ENCODE assay signal across 15 cellular contexts in the genomic region with DNA sequence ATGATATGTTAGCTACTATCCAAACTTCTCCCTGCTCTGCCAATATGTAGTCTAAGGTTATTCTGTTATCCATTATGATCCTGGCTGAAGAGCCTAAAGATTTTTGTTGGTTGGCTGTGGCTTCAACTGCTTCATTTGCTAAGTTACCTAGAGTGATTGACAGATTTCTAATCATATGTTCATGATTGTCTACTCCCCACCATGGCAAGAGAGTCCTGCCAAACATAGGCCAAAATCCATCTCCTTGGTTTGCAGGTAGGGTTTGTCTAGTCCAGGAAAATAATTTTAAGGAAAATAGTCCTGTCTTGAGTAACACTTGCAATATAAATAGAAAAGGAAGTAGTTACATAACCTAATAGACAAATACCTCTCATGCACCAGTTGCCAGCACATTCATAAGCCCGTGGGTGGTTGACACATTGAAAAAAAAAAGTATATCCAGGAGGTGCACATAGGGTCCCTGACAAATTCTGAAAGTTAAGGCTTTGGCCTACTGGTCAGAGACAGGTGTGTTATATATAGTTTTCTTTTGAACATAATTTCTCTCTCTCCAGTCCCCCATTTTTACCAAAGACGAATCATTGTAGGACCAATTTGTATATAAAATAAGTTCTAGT. TPM values are rescaled to one million over a fixed set of nuclear protein-coding genes. Genes with fewer than 3 reads are reported as not detected.
DNase-seq lines count a peak whose midpoint lies in the region; ATAC-seq, FAIRE-seq and TF ChIP-seq lines count a peak whose summit lies in the region.
"Had no signal": no experiment of that assay in that cellular context is flagged by ENCODE, and none has a peak within 500 bp of the region (broad histone marks: within the 10 kb centered on the region; RNA-seq: fewer than 3 reads in every experiment).

No MANE protein-coding gene starts in this region.

- H3K4me3 ChIP-seq in OCI-LY3 (ENCODE audit: low read length) (peak overlapping the region; percentile 21; the same call in 1 of the 2 replicates), ascending aorta (no peak overlapping the region)
- H3K4me3 ChIP-seq in CD4-positive, alpha-beta memory T cell (ENCODE audit: low read length in 2 of 2), result no peak overlapping the region

- CTCF ChIA-PET in CD4-positive, alpha-beta memory T cell (lab: Charles Lee; ENCODE audit: partially characterized antibody), result no interaction called here

- H3K27me3 ChIP-seq in OCI-LY3 (ENCODE audit: low read depth, low read length), result no peaks in the 10 kb centered on the region
- no peaks in the 10 kb centered on the region for H3K27me3 ChIP-seq in ascending aorta
- no peaks in the 10 kb centered on the region for H3K27me3 ChIP-seq in CD4-positive, alpha-beta memory T cell (ENCODE audit: insufficient read depth, low read length)
- H3K27me3 ChIP-seq: neutrophil had no signal

- ATAC-seq in GM19397 (IDR thresholded peaks at IDR 0.05; ENCODE audit: unreplicated experiment) (peak; percentile 42), HG02885 (IDR thresholded peaks at IDR 0.05; ENCODE audit: poor library complexity, unreplicated experiment) (peak; percentile 61)
- ATAC-seq: HepG2; stimulated activated naive B cell treated with anti-CD40 and anti-IgM and Interleukin-4, amounts not matched to agents 10 μg/mL and 1 μg/mL and 100 μg/mL, for 72 hours had no signal

- FAIRE-seq in GM12891 (lab: Jason Lieb, UNC), result peak; percentile 84
- FAIRE-seq: HepG2 had no signal

- H4K20me1 ChIP-seq in OCI-LY3 (ENCODE audit: insufficient read depth, low read length), result no peaks in the 10 kb centered on the region

- no peak for TF ChIP-seq POLR2A in GM12891 (IDR thresholded peaks at IDR 0.05; ENCODE audit: low read depth, low read length)

- DNase-seq in GM12891 (ENCODE audit: insufficient read length, low spot score), result no peak
- DNase-seq in inferior parietal cortex (ENCODE audit: extremely low spot score), result no peak
- DNase-seq in activated effector memory CD4-positive, alpha-beta T cell treated with Interleukin-2 at 50 U/mL for 16 hours, result no peak
- no peak for DNase-seq in ascending aorta (ENCODE audit: low spot score in 2 of 2)
- DNase-seq in CD4-positive, alpha-beta memory T cell, result no peak
- DNase-seq: activated naive CD4-positive, alpha-beta T cell treated with anti-CD3 and anti-CD28 coated beads for 36 hours; cortex of kidney; GF-D8; stimulated activated naive B cell treated with anti-CD40 and anti-IgM and Interleukin-4, amounts not matched to agents 10 μg/mL and 1 μg/mL and 100 μg/mL, for 72 hours had no signal

- no peak for TF ChIP-seq CTCF in OCI-LY3 (IDR thresholded peaks at IDR 0.05; ENCODE audit: low read depth, low read length)
- no peak for TF ChIP-seq CTCF in ascending aorta (IDR thresholded peaks at IDR 0.05)

- peak overlapping the region in 1 of 7 donors; percentile 32 for H3K27ac Mint-ChIP-seq in CD4-positive, alpha-beta memory T cell
- H3K27ac Mint-ChIP-seq: activated naive CD4-positive, alpha-beta T cell treated with anti-CD3 and anti-CD28 coated beads for 36 hours; stimulated activated naive B cell treated with anti-CD40 and anti-IgM and Interleukin-4, amounts not matched to agents 10 μg/mL and 1 μg/mL and 100 μg/mL, for 72 hours had no signal

- H3K9me3 Mint-ChIP-seq in CD4-positive, alpha-beta memory T cell, result peaks cover 0 to 3% (median 0%) of the 10 kb centered on the region in 8 donors

- intact Hi-C loops in ascending aorta (cut with DNase I), result no loop called here
- intact Hi-C loops in CD4-positive, alpha-beta memory T cell (cut with micrococcal nuclease), result no loop called here

- H3K9ac ChIP-seq in OCI-LY3 (ENCODE audit: low read length), result peak overlapping the region; percentile 48; the same call in 1 of the 2 replicates

- peaks cover 2 to 11% (median 6%) of the 10 kb centered on the region in 4 donors for H3K4me1 Mint-ChIP-seq in CD4-positive, alpha-beta memory T cell
- H3K4me1 Mint-ChIP-seq: stimulated activated naive B cell treated with anti-CD40 and anti-IgM and Interleukin-4, amounts not matched to agents 10 μg/mL and 1 μg/mL and 100 μg/mL, for 72 hours had no signal

- H3K36me3 ChIP-seq in OCI-LY3 (replicated peaks; ENCODE audit: low read depth, low read length), result peaks cover 18% of the 10 kb centered on the region
- no peaks in the 10 kb centered on the region for H3K36me3 ChIP-seq in ascending aorta
- no peaks in the 10 kb centered on the region for H3K36me3 ChIP-seq in CD4-positive, alpha-beta memory T cell (ENCODE audit: insufficient read depth, low read length)
- H3K36me3 ChIP-seq: neutrophil had no signal

- H3K36me3 Mint-ChIP-seq in CD4-positive, alpha-beta memory T cell, result peaks cover 0 to 5% of the 10 kb centered on the region in 2 donors
- H3K36me3 Mint-ChIP-seq: stimulated activated naive B cell treated with anti-CD40 and anti-IgM and Interleukin-4, amounts not matched to agents 10 μg/mL and 1 μg/mL and 100 μg/mL, for 72 hours had no signal

- H3K4me2 ChIP-seq in OCI-LY3 (ENCODE audit: low read length), result peak overlapping the region; percentile 51; the same call in 1 of the 2 replicates

- peaks cover 0 to 1% of the 10 kb centered on the region in 2 donors for H3K27me3 Mint-ChIP-seq in CD4-positive, alpha-beta memory T cell

- POLR2A ChIA-PET in CD4-positive, alpha-beta memory T cell (lab: Charles Lee; ENCODE audit: partially characterized antibody), result no interaction called here

- peaks cover 6% of the 10 kb centered on the region for H3K9me3 ChIP-seq in OCI-LY3 (ENCODE audit: insufficient read depth, low read length)
- no peaks in the 10 kb centered on the region for H3K9me3 ChIP-seq in ascending aorta
- no peaks in the 10 kb centered on the region for H3K9me3 ChIP-seq in CD4-positive, alpha-beta memory T cell (ENCODE audit: control insufficient read depth in 1 of 2, low read length in 2 of 2)
- H3K9me3 ChIP-seq: neutrophil had no signal

- H2AFZ ChIP-seq in OCI-LY3 (ENCODE audit: low read depth, low read length), result 0 out of 2 replicates have a peak overlapping the region, but pooled peaks have one; percentile 2

- H3K79me2 ChIP-seq in OCI-LY3 (ENCODE audit: low read length), result no peaks in the 10 kb centered on the region

- no peak overlapping the region for H3K4me3 Mint-ChIP-seq in CD4-positive, alpha-beta memory T cell
- H3K4me3 Mint-ChIP-seq: activated naive CD4-positive, alpha-beta T cell treated with anti-CD3 and anti-CD28 coated beads for 36 hours; stimulated activated naive B cell treated with anti-CD40 and anti-IgM and Interleukin-4, amounts not matched to agents 10 μg/mL and 1 μg/mL and 100 μg/mL, for 72 hours had no signal

- H3K4me1 ChIP-seq in OCI-LY3 (ENCODE audit: low read length) (peaks cover 64% of the 10 kb centered on the region), ascending aorta (no peaks in the 10 kb centered on the region)
- H3K4me1 ChIP-seq in CD4-positive, alpha-beta memory T cell (ENCODE audit: insufficient read depth, low read length), result no peaks in the 10 kb centered on the region

- H3K27ac ChIP-seq in OCI-LY3 (ENCODE audit: low read length) (peak overlapping the region; percentile 91), ascending aorta (no peak overlapping the region)
- H3K27ac ChIP-seq in CD4-positive, alpha-beta memory T cell (ENCODE audit: low read depth, low read length), result no peak overlapping the region
- H3K27ac ChIP-seq: neutrophil had no signal

TF ChIP-seq in GM12891, 5 proteins besides CTCF, POLR2A, EP300 and RAD21:
- no peak for TF ChIP-seq POLR2AphosphoS5 (IDR thresholded peaks at IDR 0.05; ENCODE audit: low read depth, low read length)
- no peak for TF ChIP-seq POU2F2 (IDR thresholded peaks at IDR 0.05; ENCODE audit: low read depth, low read length)
- no peak for TF ChIP-seq PAX5 (IDR thresholded peaks at IDR 0.05; ENCODE audit: insufficient read depth, low read length, severe bottlenecking)
- no peak for TF ChIP-seq SPI1 (IDR thresholded peaks at IDR 0.05; ENCODE audit: low read depth, low read length)
- no peak; the same call in 1 of the 2 replicates for TF ChIP-seq TAF1 (IDR thresholded peaks at IDR 0.05; ENCODE audit: low read depth, low read length)

RNA-seq across cellular contexts. Expression of gene CBY2, which starts 5.4 kb away (rescaled TPM):
- polyA plus RNA-seq in GM12891 (2012; ENCODE audit: low read depth, missing spikeins), result not detected
- total RNA-seq in ascending aorta, result not detected
- under 1 TPM; 0.61 to 0.64 TPM for total RNA-seq in CD4-positive, alpha-beta memory T cell
- under 1 TPM in 1 of 2 donors, not detected in 1; 0.61 TPM for polyA plus RNA-seq in CD4-positive, alpha-beta memory T cell
- total RNA-seq: activated naive CD4-positive, alpha-beta T cell treated with anti-CD3 and anti-CD28 coated beads for 36 hours; HepG2; RPMI7951 had no signal
- polyA plus RNA-seq: HepG2 had no signal
